Comparison of ENCODE assay signal across 8 cellular contexts in the genomic region with DNA sequence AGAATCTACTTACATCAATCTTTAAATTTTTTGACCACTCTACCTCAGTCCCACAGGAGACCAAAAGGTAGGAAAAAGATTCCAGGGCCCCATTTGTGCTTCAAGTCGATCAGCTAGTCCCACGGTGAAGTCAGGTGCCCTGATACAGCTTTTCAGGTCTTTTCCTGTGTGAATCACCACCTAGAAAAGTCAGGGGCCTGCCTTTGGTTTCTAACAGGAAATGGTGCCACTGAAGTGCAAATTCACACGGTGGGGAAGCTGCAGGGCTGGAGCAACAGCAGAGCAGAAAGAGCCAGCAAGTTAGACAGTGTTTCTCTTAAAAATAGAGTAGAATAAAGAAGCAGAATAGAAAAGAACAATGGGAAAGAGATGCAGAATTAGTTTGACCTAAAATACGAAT.
DNase-seq lines count a peak whose midpoint lies in the region; ATAC-seq lines count a peak whose summit lies in the region.

No MANE protein-coding gene starts in this region.

- peak overlapping the region; percentile 94 for H3K27ac ChIP-seq in KOPT-K1 (ENCODE audit: low read depth, low read length, poor library complexity, severe bottlenecking)
- peak overlapping the region; percentile 76 for H3K27ac ChIP-seq in thymus (ENCODE audit: low read depth)

- 9% methylated on average over 4 of the region's 4 CpGs for WGBS in thymus

- ATAC-seq in GM21528 (IDR thresholded peaks at IDR 0.05; ENCODE audit: low FRiP score, unreplicated experiment) (peak; percentile 94), left colon (no peak)

- intact Hi-C loops in left colon (cut with DNase I, micrococcal nuclease): no loop called here

- H3K36me3 ChIP-seq in KOPT-K1 (ENCODE audit: insufficient read depth, low read length) (peaks cover 8% of the 10 kb centered on the region), thymus (ENCODE audit: control insufficient read depth, insufficient read depth) (no peaks in the 10 kb centered on the region)

- no peaks in the 10 kb centered on the region for H3K9me3 ChIP-seq in KOPT-K1 (ENCODE audit: insufficient read depth, low read length, poor library complexity, severe bottlenecking)
- H3K9me3 ChIP-seq in thymus (ENCODE audit: control insufficient read depth): no peaks in the 10 kb centered on the region

- DNase-seq in EH (ENCODE audit: low read depth) (peak; percentile 29), left colon (peak; percentile 27 to 30), HuH-7 (ENCODE audit: low spot score) (no peak), SW480 (ENCODE audit: low spot score) (no peak)
- peak; percentile 60 to 71 for DNase-seq in activated T-cell treated with anti-CD3 and anti-CD28 coated beads, Interleukin-2, amount 50 U/mL, for 48 hours

- H3K27me3 ChIP-seq in thymus (ENCODE audit: control insufficient read depth, insufficient read depth): no peaks in the 10 kb centered on the region

- H3K4me1 ChIP-seq in thymus (ENCODE audit: control insufficient read depth, insufficient read depth, low read length): peaks cover 2% of the 10 kb centered on the region

- H3K4me3 ChIP-seq in thymus (ENCODE audit: low read length): no peak overlapping the region

Comparison
In these comparisons a context has a peak if more than half of its experiments do, and no peak if none do; other contexts are left out.
1. DNase-seq: peak in EH (single experiment), activated T-cell treated with anti-CD3 and anti-CD28 coated beads, Interleukin-2, amount 50 U/mL, for 48 hours (2 of 2) and left colon (2 of 2); none in HuH-7 (single experiment) and SW480 (single experiment).